18 cellular contexts compared by ENCODE assay signal in genomic region chr11:71282581-71283351, GRCh38. TPM values are rescaled to one million over a fixed set of nuclear protein-coding genes. Genes with fewer than 3 reads are reported as not detected.
DNase-seq lines count a peak whose midpoint lies in the region; ATAC-seq and TF ChIP-seq lines count a peak whose summit lies in the region.
"Had no signal": no experiment of that assay in that cellular context is flagged by ENCODE, and none has a peak within 500 bp of the region (broad histone marks: within the 10 kb centered on the region; RNA-seq: fewer than 3 reads in every experiment).

No MANE protein-coding gene starts in this region.

- no peak overlapping the region for H3K4me3 ChIP-seq in osteoblast (ENCODE audit: insufficient read depth, low read length)
- H3K4me3 ChIP-seq: GM12878, lung had no signal

- H3K4me1 ChIP-seq in osteoblast (ENCODE audit: insufficient read depth, low read length) = peaks cover 15% of the 10 kb centered on the region

- TF ChIP-seq CTCF in osteoblast (IDR thresholded peaks at IDR 0.05; ENCODE audit: extremely low read depth, low read depth, low read length) = no peak

- H3K9me3 ChIP-seq in osteoblast (ENCODE audit: low read depth, low read length) = no peaks in the 10 kb centered on the region

- DNase-seq in AG20443 (ENCODE audit: low spot score) = peak; percentile 10
- peak; percentile 13 for DNase-seq in HT1080 (ENCODE audit: low read depth)
- peak; percentile 48 for DNase-seq in ecto neural progenitor cell (ENCODE audit: low spot score)
- peak; percentile 3 for DNase-seq in osteoblast (ENCODE audit: insufficient read length, low spot score, missing footprints)
- DNase-seq in NOMO-1 treated with dmso at 0.1 percent for 144 hours (lab: John Stamatoyannopoulos, UW; ENCODE audit: unreplicated experiment) = no peak
- DNase-seq in stimulated activated CD4-positive, alpha-beta T cell treated with anti-CD3 and anti-CD28 coated beads, Interleukin-4, amount 100 ng/mL, for 24 hours = no peak
- no peak for DNase-seq in LoVo (ENCODE audit: low spot score)
- DNase-seq: COR-L47, GDM1, immature natural killer cell, MV-4-11, NCI-H2107, NCI-H524 treated with DMSO at 0.1 percent for 48 hours, retina had no signal

- no peak for ATAC-seq in HG03175 (IDR thresholded peaks at IDR 0.05; ENCODE audit: unreplicated experiment)
- ATAC-seq: activated naive CD4-positive, alpha-beta T cell treated with anti-CD3 and anti-CD28 coated beads, Interleukin-2, amount 50 U/mL, for 72 hours; GM12878 had no signal

- H2AFZ ChIP-seq in osteoblast (ENCODE audit: low read length) = no peak overlapping the region

- H3K27me3 ChIP-seq in osteoblast (ENCODE audit: insufficient read depth, low read length) = peaks cover 24% of the 10 kb centered on the region

- no peaks in the 10 kb centered on the region for H3K36me3 ChIP-seq in osteoblast (ENCODE audit: insufficient read depth, low read length)

- no peaks in the 10 kb centered on the region for H3K79me2 ChIP-seq in osteoblast (ENCODE audit: insufficient read depth, low read length)

- H4K20me1 ChIP-seq in osteoblast (ENCODE audit: insufficient read depth, low read length) = peaks cover 3% of the 10 kb centered on the region

- H3K4me2 ChIP-seq in osteoblast (ENCODE audit: insufficient read depth, low read length) = no peak overlapping the region

- no peak overlapping the region for H3K27ac ChIP-seq in osteoblast (ENCODE audit: low read depth, low read length)

RNA-seq across cellular contexts. Expression of gene SHANK2, which starts 30.4 kb away (rescaled TPM):
- 0.02 TPM in 1 of 2 replicates, not detected in the other for total RNA-seq in HT1080 (2014; rRNA removed; shearing (Covaris generic))
- not detected in 2 replicates for polyA plus RNA-seq in HT1080 (2015; cell fraction: cytosol; rRNA removed)
- polyA plus RNA-seq in HT1080 (2015; cell fraction: nucleus; rRNA removed) = 0.05 and 0.16 TPM in 2 replicates
- 2.5 and 3.5 TPM in 2 replicates for total RNA-seq in osteoblast
- total RNA-seq: activated naive CD4-positive, alpha-beta T cell treated with anti-CD3 and anti-CD28 coated beads, Interleukin-2, amount 50 U/mL, for 72 hours had no signal
- polyA plus RNA-seq: immature natural killer cell had no signal

Comparison
In these comparisons a context has a peak if more than half of its experiments do, and no peak if none do; other contexts are left out.
1. DNase-seq: peak in AG20443 (single experiment), HT1080 (single experiment), ecto neural progenitor cell (single experiment) and osteoblast (single experiment); none in NOMO-1 treated with dmso at 0.1 percent for 144 hours (single experiment), stimulated activated CD4-positive, alpha-beta T cell treated with anti-CD3 and anti-CD28 coated beads, Interleukin-4, amount 100 ng/mL, for 24 hours (single experiment) and LoVo (single experiment).